In genomic region chr17:81062014-81062413, GRCh38 we compare ENCODE assay signal across 21 cellular contexts.
"Had no signal": no experiment of that assay in that cellular context is flagged by ENCODE, and none has a peak within 500 bp of the region (broad histone marks: within the 10 kb centered on the region; RNA-seq: fewer than 3 reads in every experiment).

No MANE protein-coding gene starts in this region.

- H3K9me3 ChIP-seq: heart left ventricle, mucosa of descending colon, pancreas, right lobe of liver, spleen, tibial artery, upper lobe of right lung, vagina had no signal

- DNase-seq: effector CD8-positive, alpha-beta T cell; foreskin melanocyte; heart left ventricle; hypothalamus; mammary epithelial cell; mucosa of descending colon; naive thymus-derived CD8-positive, alpha-beta T cell; occipital lobe; pancreas; right lobe of liver; spleen; stimulated activated CD4-positive, alpha-beta T cell treated with anti-CD3 and anti-CD28 coated beads, Interleukin-15, amount 100 ng/mL, for 24 hours; stimulated activated CD4-positive, alpha-beta T cell treated with anti-CD3 and anti-CD28 coated beads, Interleukin-1b, Interleukin-23, amount 100 ng/mL, for 48 hours; stimulated activated CD4-positive, alpha-beta T cell treated with anti-CD3 and anti-CD28 coated beads, Interleukin-4, amount 100 ng/mL, for 24 hours; tibial artery; upper lobe of right lung had no signal

- H3K4me1 Mint-ChIP-seq: stimulated activated memory B cell treated with anti-CD40 and anti-IgM and Interleukin-4, amounts not matched to agents 10 μg/mL and 1 μg/mL and 100 μg/mL, for 72 hours had no signal

- H3K4me3 Mint-ChIP-seq: naive thymus-derived CD8-positive, alpha-beta T cell; stimulated activated memory B cell treated with anti-CD40 and anti-IgM and Interleukin-4, amounts not matched to agents 10 μg/mL and 1 μg/mL and 100 μg/mL, for 72 hours; stimulated activated naive CD8-positive, alpha-beta T cell treated with anti-CD3 and anti-CD28 coated beads, Interleukin-15, Interleukin-2, amounts not matched to agents 100 ng/mL and 50 ng/mL, for 24 hours had no signal

- H3K36me3 Mint-ChIP-seq: stimulated activated memory B cell treated with anti-CD40 and anti-IgM and Interleukin-4, amounts not matched to agents 10 μg/mL and 1 μg/mL and 100 μg/mL, for 72 hours had no signal

- ATAC-seq: heart left ventricle; left lobe of liver; mucosa of descending colon; naive thymus-derived CD8-positive, alpha-beta T cell; pancreas; right lobe of liver; stimulated activated memory B cell treated with anti-CD40 and anti-IgM and Interleukin-4, amounts not matched to agents 10 μg/mL and 1 μg/mL and 100 μg/mL, for 72 hours; upper lobe of right lung had no signal

- H3K27me3 Mint-ChIP-seq: naive thymus-derived CD8-positive, alpha-beta T cell; progenitor cell of endocrine pancreas; stimulated activated memory B cell treated with anti-CD40 and anti-IgM and Interleukin-4, amounts not matched to agents 10 μg/mL and 1 μg/mL and 100 μg/mL, for 72 hours; stimulated activated naive CD8-positive, alpha-beta T cell treated with anti-CD3 and anti-CD28 coated beads, Interleukin-15, Interleukin-2, amounts not matched to agents 100 ng/mL and 50 ng/mL, for 24 hours had no signal

- H3K9me3 Mint-ChIP-seq: naive thymus-derived CD8-positive, alpha-beta T cell; stimulated activated memory B cell treated with anti-CD40 and anti-IgM and Interleukin-4, amounts not matched to agents 10 μg/mL and 1 μg/mL and 100 μg/mL, for 72 hours; stimulated activated naive CD8-positive, alpha-beta T cell treated with anti-CD3 and anti-CD28 coated beads, Interleukin-15, Interleukin-2, amounts not matched to agents 100 ng/mL and 50 ng/mL, for 24 hours had no signal

- H3K27ac Mint-ChIP-seq: stimulated activated memory B cell treated with anti-CD40 and anti-IgM and Interleukin-4, amounts not matched to agents 10 μg/mL and 1 μg/mL and 100 μg/mL, for 72 hours; stimulated activated naive CD8-positive, alpha-beta T cell treated with anti-CD3 and anti-CD28 coated beads, Interleukin-15, Interleukin-2, amounts not matched to agents 100 ng/mL and 50 ng/mL, for 24 hours had no signal
